ENCODE assay signal across 8 cellular contexts in the genomic region with DNA sequence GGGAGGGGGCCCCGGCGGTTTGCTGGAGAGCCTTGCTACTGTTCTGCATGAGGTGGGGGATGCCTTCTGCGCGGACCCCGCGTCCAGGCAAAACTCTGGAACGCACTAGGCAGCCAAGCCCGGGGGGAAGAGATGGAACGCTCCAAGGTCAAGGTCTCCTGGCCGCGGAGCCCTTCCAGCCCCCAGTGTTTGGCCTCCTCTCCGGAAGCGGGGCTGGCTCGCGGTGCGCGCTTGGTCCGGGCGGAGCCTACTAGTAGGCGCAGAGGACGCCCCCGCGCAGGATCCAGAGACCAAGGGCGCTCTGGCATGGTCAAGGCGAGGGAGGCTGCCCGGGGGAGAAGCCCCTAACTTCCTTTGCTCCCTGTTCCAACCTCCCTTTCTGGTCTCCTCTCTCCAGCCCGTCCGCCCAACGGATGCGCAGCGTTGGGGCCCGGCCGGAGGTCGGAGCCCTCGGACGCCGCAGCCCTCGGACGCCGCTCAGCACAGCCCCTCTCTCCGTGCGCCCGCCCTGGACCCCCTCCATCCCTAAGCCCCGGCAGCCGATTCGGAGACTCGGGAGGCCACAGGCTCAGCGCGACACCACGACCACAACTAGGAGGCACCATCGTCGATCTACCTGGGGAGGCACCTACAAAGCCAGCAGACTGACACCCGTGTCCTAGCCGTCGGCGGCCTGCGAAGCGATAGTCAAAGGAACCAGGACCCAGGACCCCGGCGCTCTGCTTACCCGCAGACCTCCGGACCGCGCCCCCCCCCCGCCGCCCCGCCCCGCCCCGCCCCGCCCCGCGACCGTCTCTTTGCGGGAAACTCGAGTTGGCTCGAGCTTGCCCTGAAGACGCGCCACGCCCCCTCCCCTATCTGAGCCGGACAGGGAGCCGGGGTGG. TPM values are rescaled to one million over a fixed set of nuclear protein-coding genes. Genes with fewer than 3 reads are reported as not detected.
DNase-seq lines count a peak whose midpoint lies in the region; ATAC-seq and TF ChIP-seq lines count a peak whose summit lies in the region.

No MANE protein-coding gene starts in this region.

- H3K9me2 ChIP-seq in OCI-LY1 (ENCODE audit: low read depth, low read length) = no peaks in the 10 kb centered on the region

- no peak for TF ChIP-seq CTCF in CD14-positive monocyte (IDR thresholded peaks at IDR 0.05)
- no peak for TF ChIP-seq CTCF in OCI-LY1 (IDR thresholded peaks at IDR 0.05; ENCODE audit: low read length)
- no peak for TF ChIP-seq CTCF in endothelial cell (IDR thresholded peaks at IDR 0.05; ENCODE audit: unreplicated experiment)
- no peak for TF ChIP-seq CTCF in natural killer cell (IDR thresholded peaks at IDR 0.05)

- peak overlapping the region; percentile 77 for H3K4me2 ChIP-seq in OCI-LY1 (ENCODE audit: low read length)

- no peaks in the 10 kb centered on the region for H4K20me1 ChIP-seq in OCI-LY1 (ENCODE audit: insufficient read depth, low read length)

- intact Hi-C loops in CD14-positive monocyte (cut with micrococcal nuclease) = loop anchor here in 1 of 2 donors (10.0 kb wide), 1 partner anchor 106 kb away; the partner anchor contains the start of genes EFCAB11 and TDP1
- intact Hi-C loops in natural killer cell (cut with micrococcal nuclease) = no loop called here

- H3K9me3 ChIP-seq in OCI-LY1 (ENCODE audit: low read length) = peaks cover 3% of the 10 kb centered on the region; the same call in 1 of the 2 replicates

- peaks cover 10% of the 10 kb centered on the region for H3K4me1 ChIP-seq in OCI-LY1 (ENCODE audit: insufficient read depth, low read length, severe bottlenecking)

- H3K4me3 Mint-ChIP-seq in CD14-positive monocyte = peak overlapping the region; percentile 96 to 97
- H3K4me3 Mint-ChIP-seq in endothelial cell (ENCODE audit: unreplicated experiment) = peak overlapping the region; percentile 82
- H3K4me3 Mint-ChIP-seq in natural killer cell = peak overlapping the region; percentile 73

- H3K27me3 Mint-ChIP-seq in CD14-positive monocyte (ENCODE audit: low read depth in 3 of 3) (peaks cover 48 to 75% (median 64%) of the 10 kb centered on the region in 3 donors), endothelial cell (ENCODE audit: unreplicated experiment) (peaks cover 23% of the 10 kb centered on the region), natural killer cell (ENCODE audit: low read depth in 2 of 2) (peaks cover 53 to 64% of the 10 kb centered on the region in 2 donors)

- no peak for DNase-seq in CD14-positive monocyte (ENCODE audit: low spot score)
- peak; percentile 7 for DNase-seq in endothelial cell (ENCODE audit: low spot score)
- DNase-seq in natural killer cell = no peak
- DNase-seq in NCI-H2029 (lab: John Stamatoyannopoulos, UW) = no peak

- ATAC-seq in GM19467 (IDR thresholded peaks at IDR 0.05; ENCODE audit: unreplicated experiment) (peak; percentile 10), natural killer cell (no peak), GM18873 (IDR thresholded peaks at IDR 0.05; ENCODE audit: low FRiP score, unreplicated experiment) (no peak), HG02610 (IDR thresholded peaks at IDR 0.05; ENCODE audit: unreplicated experiment) (no peak)

- H3K36me3 Mint-ChIP-seq in CD14-positive monocyte (peaks cover 15 to 22% of the 10 kb centered on the region in 2 donors), endothelial cell (ENCODE audit: low read depth, unreplicated experiment) (peaks cover 12% of the 10 kb centered on the region), natural killer cell (peaks cover 9% of the 10 kb centered on the region)

- peaks cover 12% of the 10 kb centered on the region for H3K27me3 ChIP-seq in OCI-LY1 (ENCODE audit: insufficient read depth, low read length)

- H3K27ac ChIP-seq in OCI-LY1 (ENCODE audit: low read depth, low read length, poor library complexity, severe bottlenecking) = no peak overlapping the region

- peak overlapping the region; percentile 43; the same call in 1 of the 2 replicates for H3K9ac ChIP-seq in OCI-LY1 (ENCODE audit: low read length)

- no peak overlapping the region; the same call in 1 of the 2 replicates for H2AFZ ChIP-seq in OCI-LY1 (ENCODE audit: low read length)

- peaks cover 0 to 13% (median 8%) of the 10 kb centered on the region in 7 donors for H3K9me3 Mint-ChIP-seq in CD14-positive monocyte
- H3K9me3 Mint-ChIP-seq in endothelial cell (ENCODE audit: unreplicated experiment) = no peaks in the 10 kb centered on the region
- no peaks in the 10 kb centered on the region for H3K9me3 Mint-ChIP-seq in natural killer cell

- H3K79me2 ChIP-seq in OCI-LY1 (ENCODE audit: insufficient read depth, low read length) = no peaks in the 10 kb centered on the region

- H3K36me3 ChIP-seq in OCI-LY1 (ENCODE audit: insufficient read depth, low read length) = peaks cover 3% of the 10 kb centered on the region; the same call in 1 of the 2 replicates

- H3F3A ChIP-seq in OCI-LY1 (ENCODE audit: insufficient read depth, low read length) = no peaks in the 10 kb centered on the region

- H3K4me1 Mint-ChIP-seq in CD14-positive monocyte = peaks cover 51% of the 10 kb centered on the region
- H3K4me1 Mint-ChIP-seq in endothelial cell (ENCODE audit: unreplicated experiment) = peaks cover 9% of the 10 kb centered on the region
- H3K4me1 Mint-ChIP-seq in natural killer cell = peaks cover 16 to 27% of the 10 kb centered on the region in 2 donors

- H3K27ac Mint-ChIP-seq in CD14-positive monocyte (peak overlapping the region in 5 of 7 donors; percentile 50 to 85 (median 69)), endothelial cell (ENCODE audit: unreplicated experiment) (no peak overlapping the region), natural killer cell (no peak overlapping the region)

- H3K4me3 ChIP-seq in OCI-LY1 (ENCODE audit: low read depth, low read length, poor library complexity, severe bottlenecking) = peak overlapping the region; percentile 69

RNA-seq across cellular contexts. Expression of gene KCNK13, which starts 0.6 kb away (rescaled TPM):
- 1 to 10 TPM; 2.9 to 4.2 TPM for polyA plus RNA-seq in CD14-positive monocyte
- total RNA-seq in endothelial cell (ENCODE audit: unreplicated experiment) (0.10 TPM), natural killer cell (not detected)

Comparison
In these comparisons a context has a peak if more than half of its experiments do, and no peak if none do; other contexts are left out.
1. H3K27ac Mint-ChIP-seq: peak in CD14-positive monocyte (5 of 7); none in endothelial cell (single experiment) and natural killer cell (0 of 2).
2. Peak in every context shown above with its lines, with median percentiles within 50 percentile points of each other: H3K4me3 Mint-ChIP-seq.